Comparison of ENCODE assay signal across 8 cellular contexts in the genomic region with DNA sequence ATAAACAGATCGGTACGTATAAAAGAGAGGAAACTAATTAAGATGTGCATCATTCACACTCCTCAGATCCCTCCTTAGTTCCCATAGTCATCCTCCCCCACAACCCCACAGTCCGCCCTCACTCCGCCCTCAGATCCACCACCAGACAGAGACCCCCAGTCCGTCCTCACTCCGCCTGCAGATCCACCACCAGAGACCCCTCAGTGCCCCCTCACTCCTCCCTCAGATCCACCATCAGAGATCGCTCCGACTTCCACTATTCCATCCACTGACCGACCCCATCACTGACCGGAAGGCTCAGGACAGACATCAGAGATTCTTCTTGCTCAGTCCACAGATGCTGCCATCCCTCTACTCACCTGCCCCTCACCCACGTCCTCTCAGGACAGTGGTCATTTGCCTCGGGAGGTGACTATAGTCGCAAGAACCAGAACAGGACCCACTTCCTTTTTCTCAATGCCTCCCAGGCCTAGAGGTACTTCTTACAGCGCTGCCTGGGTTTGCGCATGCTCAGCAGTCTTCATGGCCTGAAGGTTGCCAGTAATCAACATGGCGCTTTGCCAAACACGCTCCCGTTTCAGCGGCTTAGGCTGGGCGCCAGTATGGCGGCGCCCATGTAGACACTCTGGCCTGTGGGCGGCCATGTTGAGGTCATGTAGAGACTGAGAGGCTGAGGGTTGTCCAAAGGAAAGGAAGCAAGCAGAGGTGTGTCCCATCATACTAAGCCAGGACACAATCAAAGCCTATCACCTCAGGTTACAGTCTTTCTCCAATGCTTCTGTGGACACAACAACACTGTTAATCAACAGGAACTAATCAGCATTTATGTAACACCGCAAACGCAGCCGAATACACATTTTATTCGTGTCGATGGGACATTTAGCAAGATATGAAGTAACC. TPM values are rescaled to one million over a fixed set of nuclear protein-coding genes. Genes with fewer than 3 reads are reported as not detected.
DNase-seq lines count a peak whose midpoint lies in the region; ATAC-seq and TF ChIP-seq lines count a peak whose summit lies in the region.

Gene ZNF484, minus strand, starts transcription at position 508 of the 900 bp plus-strand sequence. CDS start 3,009 bp downstream, outside the sequence.

- ATAC-seq in GM18909 (IDR thresholded peaks at IDR 0.05; ENCODE audit: poor library complexity, unreplicated experiment) = peak; percentile 96
- peak; percentile 98 for ATAC-seq in HG03175 (IDR thresholded peaks at IDR 0.05; ENCODE audit: unreplicated experiment)
- peak; percentile 99 for ATAC-seq in WTC11

- H3K4me3 ChIP-seq in AG04450 (ENCODE audit: low read depth, low read length) = peak within 1 kb of the TSS; percentile 92

- H3K27ac ChIP-seq in AG04450 (ENCODE audit: low read depth, low read length) = peak within 1 kb of the TSS; percentile 57

- no peaks in the 10 kb centered on the region for H3K27me3 ChIP-seq in AG04450 (ENCODE audit: control insufficient read depth, insufficient read depth, low read length)

- peak within 1 kb of the TSS; percentile 89 for H3K4me3 Mint-ChIP-seq in WTC11

- POLR2A ChIA-PET in AG04450 (lab: Yijun Ruan, JAX) = no interaction called here
- POLR2A ChIA-PET in WTC11 (lab: Charles Lee) = no interaction called here

- H3K36me3 Mint-ChIP-seq in WTC11 = no peaks in the 10 kb centered on the region

- H3K9me3 Mint-ChIP-seq in WTC11 = no peaks in the 10 kb centered on the region

- H3K4me1 Mint-ChIP-seq in WTC11 = peaks cover 43% of the 10 kb centered on the region

- peak within 1 kb of the TSS; percentile 81 for H3K27ac Mint-ChIP-seq in WTC11

- H3K27me3 Mint-ChIP-seq in WTC11 (ENCODE audit: low read depth) = peaks cover 4% of the 10 kb centered on the region; the same call in 1 of the 2 replicates

- CTCF ChIA-PET in AG04450 (lab: Charles Lee) = no interaction called here
- CTCF ChIA-PET in WTC11 (lab: Charles Lee) = interaction anchor here (0.6 kb wide), 1 partner anchor 301 kb away, joined by 4 read pairs; no protein-coding TSS in a partner anchor

- no peaks in the 10 kb centered on the region for H3K9me3 ChIP-seq in AG04450 (ENCODE audit: control insufficient read depth, insufficient read depth, low read length)

- no peak for TF ChIP-seq CTCF in AG04450 (IDR thresholded peaks at IDR 0.05; ENCODE audit: low read depth, low read length)
- TF ChIP-seq CTCF in WTC11 (IDR thresholded peaks at IDR 0.05) = no peak

- DNase-seq in AG04450 (ENCODE audit: low read depth, low spot score) (peak; percentile 96), NCI-H226 (peak; percentile 96), WTC11 (ENCODE audit: low spot score) (peak; percentile 93), iris pigment epithelial cell (ENCODE audit: low read depth) (peak; percentile 97)
- peak; percentile 94 for DNase-seq in central memory CD4-positive, alpha-beta T cell
- peak; percentile 95 for DNase-seq in stimulated activated CD4-positive, alpha-beta T cell treated with anti-CD3 and anti-CD28 coated beads, Interleukin-12 subunit alpha, Interleukin-12 subunit beta, amount 100 ng/mL, for 24 hours (ENCODE audit: low read depth in 2 of 2)

TF ChIP-seq in WTC11, 78 proteins besides CTCF, POLR2A, EP300 and RAD21:
- TF ChIP-seq, protein P1, sequence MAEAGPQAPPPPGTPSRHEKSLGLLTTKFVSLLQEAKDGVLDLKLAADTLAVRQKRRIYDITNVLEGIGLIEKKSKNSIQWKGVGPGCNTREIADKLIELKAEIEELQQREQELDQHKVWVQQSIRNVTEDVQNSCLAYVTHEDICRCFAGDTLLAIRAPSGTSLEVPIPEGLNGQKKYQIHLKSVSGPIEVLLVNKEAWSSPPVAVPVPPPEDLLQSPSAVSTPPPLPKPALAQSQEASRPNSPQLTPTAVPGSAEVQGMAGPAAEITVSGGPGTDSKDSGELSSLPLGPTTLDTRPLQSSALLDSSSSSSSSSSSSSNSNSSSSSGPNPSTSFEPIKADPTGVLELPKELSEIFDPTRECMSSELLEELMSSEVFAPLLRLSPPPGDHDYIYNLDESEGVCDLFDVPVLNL (CRISPR knock-in tag; IDR thresholded peaks at IDR 0.05; ENCODE audit: borderline replicate concordance, low read depth) = no peak
- TF ChIP-seq TEAD1 (CRISPR knock-in tag; IDR thresholded peaks at IDR 0.05) (peak; percentile 55; the same call in 1 of the 2 replicates), NR2C2 (CRISPR knock-in tag; IDR thresholded peaks at IDR 0.05) (no peak)
- TF ChIP-seq, protein P2, sequence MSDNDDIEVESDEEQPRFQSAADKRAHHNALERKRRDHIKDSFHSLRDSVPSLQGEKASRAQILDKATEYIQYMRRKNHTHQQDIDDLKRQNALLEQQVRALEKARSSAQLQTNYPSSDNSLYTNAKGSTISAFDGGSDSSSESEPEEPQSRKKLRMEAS (CRISPR knock-in tag; IDR thresholded peaks at IDR 0.05) = 0 out of 2 replicates have a peak, but pooled peaks have one; percentile 22

RNA-seq across cellular contexts. Expression of gene ZNF484, which starts in this region (rescaled TPM):
- 4.1 and 5.2 TPM in 2 replicates for polyA plus RNA-seq in AG04450 (2011; rRNA removed)
- 6.9 and 15.2 TPM in 2 replicates for polyA minus RNA-seq in AG04450 (2011; rRNA and poly(A)+ RNA removed)
- total RNA-seq in WTC11 (2021) = 12.8 to 14.1 TPM (median 13.3 TPM) in 3 replicates

Comparison
In these comparisons a context has a peak if more than half of its experiments do, and no peak if none do; other contexts are left out.
1. Peak in every context shown above with its lines: DNase-seq, ATAC-seq, H3K4me3 ChIP-seq and H3K27ac ChIP-seq.